In genomic region chr18:6056171-6056932, GRCh38 we compare ENCODE assay signal across 8 cellular contexts.
A peak's percentile ranks its signal among the peaks of the same experiment; 100 is the strongest.
DNase-seq lines count a peak whose midpoint lies in the region; ATAC-seq and TF ChIP-seq lines count a peak whose summit lies in the region.

No MANE protein-coding gene starts in this region.

- H3K27ac Mint-ChIP-seq in Caco-2 (ENCODE audit: unreplicated experiment) = no peak overlapping the region

- intact Hi-C loops in Caco-2 (cut with micrococcal nuclease; ENCODE audit: unreplicated experiment) = loop anchor here (1.0 to 10.0 kb wide), 2 partner anchors 21 to 58 kb away; no protein-coding TSS in a partner anchor

- CTCF ChIA-PET in Caco-2 (lab: Charles Lee) = no interaction called here

- peak overlapping the region; percentile 74 for H3K27ac ChIP-seq in SJSA1

- H3K27me3 ChIP-seq in SJSA1 (replicated peaks) = no peaks in the 10 kb centered on the region
- H3K27me3 ChIP-seq in Caco-2 (replicated peaks; ENCODE audit: control insufficient read depth, insufficient read depth, low read length) = no peaks in the 10 kb centered on the region

- H3K4me3 ChIP-seq in SJSA1 (no peak overlapping the region), Caco-2 (ENCODE audit: low read depth, low read length) (no peak overlapping the region)

- POLR2A ChIA-PET in Caco-2 (lab: Charles Lee) = no interaction called here

- no peaks in the 10 kb centered on the region for H3K4me1 Mint-ChIP-seq in Caco-2 (ENCODE audit: low read depth, unreplicated experiment)

- H3K4me1 ChIP-seq in SJSA1 (replicated peaks) (peaks cover 25% of the 10 kb centered on the region), Caco-2 (no peaks in the 10 kb centered on the region)

- H3K27me3 Mint-ChIP-seq in Caco-2 (ENCODE audit: insufficient read depth, unreplicated experiment) = peaks cover 3% of the 10 kb centered on the region

- H3K4me3 Mint-ChIP-seq in Caco-2 (ENCODE audit: unreplicated experiment) = no peak overlapping the region

- TF ChIP-seq CTCF in Caco-2 (IDR thresholded peaks at IDR 0.05; ENCODE audit: insufficient read depth in 1 of 2, low read depth in 1 of 2, low read length in 1 of 2, severe bottlenecking in 1 of 2, unreplicated experiment in 1 of 2) = no peak

- no TSS peak for BruUV-seq in Caco-2 (replicated peaks; lab: Mats Ljungman, UMichigan)

- H3K9me3 Mint-ChIP-seq in Caco-2 (ENCODE audit: unreplicated experiment) = no peaks in the 10 kb centered on the region

- no peaks in the 10 kb centered on the region for H3K36me3 Mint-ChIP-seq in Caco-2 (ENCODE audit: insufficient read depth, unreplicated experiment)

- H3K9me3 ChIP-seq in SJSA1 (replicated peaks) = no peaks in the 10 kb centered on the region
- H3K9me3 ChIP-seq in Caco-2 = no peaks in the 10 kb centered on the region

- H3K36me3 ChIP-seq in SJSA1 (no peaks in the 10 kb centered on the region), Caco-2 (ENCODE audit: control insufficient read depth, insufficient read depth, low read length) (no peaks in the 10 kb centered on the region)

- peak; percentile 67 for DNase-seq in Daoy (ENCODE audit: low read depth)
- DNase-seq in HCEC 1CT = peak; percentile 65
- peak; percentile 75 to 86 for DNase-seq in SJSA1 (ENCODE audit: low read depth in 1 of 2, low spot score in 2 of 2)
- DNase-seq in left lobe of liver (ENCODE audit: low spot score) = no peak
- no peak for DNase-seq in Caco-2
- DNase-seq in GM19238 (ENCODE audit: insufficient read length, low spot score) = no peak
- no peak for DNase-seq in T-helper 1 cell
- DNase-seq in stimulated activated CD4-positive, alpha-beta T cell treated with anti-CD3 and anti-CD28 coated beads, Interleukin-1b, Interleukin-23, amount 100 ng/mL, for 48 hours = no peak

- ATAC-seq in left lobe of liver = peak; percentile 12

Comparison
In these comparisons a context has a peak if more than half of its experiments do, and no peak if none do; other contexts are left out.
1. DNase-seq: peak in Daoy (single experiment), HCEC 1CT (single experiment) and SJSA1 (2 of 2); none in left lobe of liver (single experiment), Caco-2 (0 of 2), GM19238 (single experiment), T-helper 1 cell (0 of 5) and stimulated activated CD4-positive, alpha-beta T cell treated with anti-CD3 and anti-CD28 coated beads, Interleukin-1b, Interleukin-23, amount 100 ng/mL, for 48 hours (single experiment).